8 cellular contexts compared by ENCODE assay signal in the genomic region with DNA sequence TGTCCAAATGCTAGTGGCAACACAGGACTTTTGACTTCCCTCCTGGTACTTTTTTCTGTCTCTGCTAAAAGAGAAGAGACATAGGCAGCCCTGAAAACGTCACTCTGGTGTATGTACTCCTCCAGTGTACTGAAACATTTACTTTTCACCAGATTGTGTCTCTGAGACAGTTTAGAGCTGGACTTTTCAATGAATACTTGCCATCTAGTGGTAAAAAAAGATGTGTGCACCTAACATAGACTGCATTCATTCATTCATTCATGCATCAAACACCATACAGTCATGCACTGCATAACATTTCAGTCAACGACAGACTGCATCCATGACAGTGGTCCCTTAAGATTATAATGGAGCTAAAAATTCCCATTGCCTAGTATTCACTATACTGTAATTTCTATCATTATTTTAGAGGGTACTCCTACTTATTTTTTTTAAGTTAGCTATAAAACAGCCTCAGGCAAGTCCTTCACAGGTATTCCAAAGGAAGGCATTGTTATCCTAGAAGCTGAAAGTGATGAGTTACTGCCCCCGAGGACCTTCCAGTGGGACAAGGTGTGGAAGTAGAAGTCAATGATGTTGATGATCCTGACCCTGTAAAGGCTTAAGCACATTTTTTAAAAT.
DNase-seq lines count a peak whose midpoint lies in the region; ATAC-seq and TF ChIP-seq lines count a peak whose summit lies in the region.

No MANE protein-coding gene starts in this region.

- CTCF ChIA-PET in activated CD8-positive, alpha-beta memory T cell treated with anti-CD3 and anti-CD28 coated beads, Interleukin-2, amount 10 ng/mL, durations not matched to agents 7 days and 5 days (lab: Charles Lee) = interaction anchor here (0.7 to 3.7 kb wide), 19 partner anchors 13 to 377 kb away, joined by 3 to 40 read pairs (median 4); no protein-coding TSS in a partner anchor
- CTCF ChIA-PET in activated CD8-positive, alpha-beta T cell treated with anti-CD3 and anti-CD28 coated beads for 36 hours (lab: Charles Lee) = interaction anchor here (0.7 to 7.2 kb wide), 38 partner anchors 8 to 377 kb away, joined by 3 to 85 read pairs (median 4); a partner anchor contains a TSS

- H3K4me1 ChIP-seq in testis = no peaks in the 10 kb centered on the region

- TF ChIP-seq CTCF in activated CD8-positive, alpha-beta T cell treated with anti-CD3 and anti-CD28 coated beads for 36 hours (IDR thresholded peaks at IDR 0.05) = peak; percentile 63
- peak; percentile 43 to 59 (median 49) for TF ChIP-seq CTCF in testis (IDR thresholded peaks at IDR 0.05)

- intact Hi-C loops in activated CD8-positive, alpha-beta T cell treated with anti-CD3 and anti-CD28 coated beads for 36 hours (cut with micrococcal nuclease) = loop anchor here (2.0 to 10.0 kb wide), 3 partner anchors 99 to 374 kb away; no protein-coding TSS in a partner anchor
- intact Hi-C loops in left ventricle myocardium superior (cut with micrococcal nuclease) = loop anchor here (5.0 kb wide), 1 partner anchor 191 kb away; no protein-coding TSS in a partner anchor
- intact Hi-C loops in testis (cut with DNase I; ENCODE audit: low total_unique reads) = loop anchor here (10.0 kb wide), 1 partner anchor 184 kb away; a partner anchor contains a TSS

- ATAC-seq in activated CD8-positive, alpha-beta memory T cell treated with anti-CD3 and anti-CD28 coated beads, Interleukin-2, amount 10 ng/mL, durations not matched to agents 7 days and 5 days = peak; percentile 67
- ATAC-seq in activated CD8-positive, alpha-beta T cell treated with anti-CD3 and anti-CD28 coated beads for 36 hours = peak; percentile 66
- ATAC-seq in left ventricle myocardium superior (peak; percentile 68), GM19328 (IDR thresholded peaks at IDR 0.05; ENCODE audit: unreplicated experiment) (no peak)

- H3K27me3 ChIP-seq in testis = no peaks in the 10 kb centered on the region

- no peak overlapping the region for H3K4me3 Mint-ChIP-seq in activated CD8-positive, alpha-beta memory T cell treated with anti-CD3 and anti-CD28 coated beads, Interleukin-2, amount 10 ng/mL, durations not matched to agents 7 days and 5 days
- no peak overlapping the region for H3K4me3 Mint-ChIP-seq in activated CD8-positive, alpha-beta T cell treated with anti-CD3 and anti-CD28 coated beads for 36 hours

- TF ChIP-seq EP300 in Ishikawa (IDR thresholded peaks at IDR 0.05; ENCODE audit: borderline replicate concordance) = no peak

- no peaks in the 10 kb centered on the region for H3K36me3 ChIP-seq in testis (ENCODE audit: low read depth, missing control alignments)

- no peak overlapping the region for H3K27ac Mint-ChIP-seq in activated CD8-positive, alpha-beta memory T cell treated with anti-CD3 and anti-CD28 coated beads, Interleukin-2, amount 10 ng/mL, durations not matched to agents 7 days and 5 days
- H3K27ac Mint-ChIP-seq in activated CD8-positive, alpha-beta T cell treated with anti-CD3 and anti-CD28 coated beads for 36 hours = no peak overlapping the region

- H3K9me3 ChIP-seq in testis = no peaks in the 10 kb centered on the region

- DNase-seq in activated CD8-positive, alpha-beta memory T cell treated with anti-CD3 and anti-CD28 coated beads, Interleukin-2, amount 10 ng/mL, durations not matched to agents 7 days and 5 days = no peak
- no peak for DNase-seq in activated CD8-positive, alpha-beta memory T cell treated with anti-CD3 and anti-CD28 coated beads, Interleukin-2, amount 50 U/mL, for 48 hours
- no peak for DNase-seq in activated CD8-positive, alpha-beta T cell treated with anti-CD3 and anti-CD28 coated beads for 36 hours
- DNase-seq in left ventricle myocardium superior = no peak
- no peak for DNase-seq in testis
- no peak for DNase-seq in NK-92 treated with Interleukin-12 subunit alpha and Interleukin-12 subunit beta, amount 100 ng/mL, for 24 hours (lab: John Stamatoyannopoulos, UW)

- peaks cover 6% of the 10 kb centered on the region for H3K4me1 Mint-ChIP-seq in activated CD8-positive, alpha-beta memory T cell treated with anti-CD3 and anti-CD28 coated beads, Interleukin-2, amount 10 ng/mL, durations not matched to agents 7 days and 5 days
- H3K4me1 Mint-ChIP-seq in activated CD8-positive, alpha-beta T cell treated with anti-CD3 and anti-CD28 coated beads for 36 hours (ENCODE audit: low read depth) = peaks cover 12% of the 10 kb centered on the region

- no peak for TF ChIP-seq POLR2A in testis (IDR thresholded peaks at IDR 0.05)

- H3K27me3 Mint-ChIP-seq in activated CD8-positive, alpha-beta memory T cell treated with anti-CD3 and anti-CD28 coated beads, Interleukin-2, amount 10 ng/mL, durations not matched to agents 7 days and 5 days = peaks cover 6% of the 10 kb centered on the region
- H3K27me3 Mint-ChIP-seq in activated CD8-positive, alpha-beta T cell treated with anti-CD3 and anti-CD28 coated beads for 36 hours = no peaks in the 10 kb centered on the region

- H3K9me3 Mint-ChIP-seq in activated CD8-positive, alpha-beta memory T cell treated with anti-CD3 and anti-CD28 coated beads, Interleukin-2, amount 10 ng/mL, durations not matched to agents 7 days and 5 days (ENCODE audit: low read depth) = peaks cover 6% of the 10 kb centered on the region
- peaks cover 7% of the 10 kb centered on the region for H3K9me3 Mint-ChIP-seq in activated CD8-positive, alpha-beta T cell treated with anti-CD3 and anti-CD28 coated beads for 36 hours

- no peak overlapping the region for H3K4me3 ChIP-seq in testis

- WGBS in testis, 2 donors = 56 to 60% methylated on average over 3 of the region's 3 CpGs

- H3K27ac ChIP-seq in testis = no peak overlapping the region

- H3K36me3 Mint-ChIP-seq in activated CD8-positive, alpha-beta memory T cell treated with anti-CD3 and anti-CD28 coated beads, Interleukin-2, amount 10 ng/mL, durations not matched to agents 7 days and 5 days = no peaks in the 10 kb centered on the region
- H3K36me3 Mint-ChIP-seq in activated CD8-positive, alpha-beta T cell treated with anti-CD3 and anti-CD28 coated beads for 36 hours (ENCODE audit: low read depth) = peaks cover 4% of the 10 kb centered on the region

- POLR2A ChIA-PET in activated CD8-positive, alpha-beta T cell treated with anti-CD3 and anti-CD28 coated beads for 36 hours (lab: Charles Lee) = interaction anchor here (0.7 kb wide), 1 partner anchor 186 kb away, joined by 3 read pairs; a partner anchor contains a TSS

- peak; percentile 77 for TF ChIP-seq RAD21 in Ishikawa (IDR thresholded peaks at IDR 0.05; ENCODE audit: low read depth)

TF ChIP-seq in Ishikawa, 13 proteins besides CTCF, POLR2A, EP300 and RAD21:
- TF ChIP-seq, protein P1, sequence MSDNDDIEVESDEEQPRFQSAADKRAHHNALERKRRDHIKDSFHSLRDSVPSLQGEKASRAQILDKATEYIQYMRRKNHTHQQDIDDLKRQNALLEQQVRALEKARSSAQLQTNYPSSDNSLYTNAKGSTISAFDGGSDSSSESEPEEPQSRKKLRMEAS (IDR thresholded peaks at IDR 0.05) = no peak
- TF ChIP-seq TAF1 (IDR thresholded peaks at IDR 0.05; ENCODE audit: low read depth) (no peak), FOXM1 (IDR thresholded peaks at IDR 0.05; ENCODE audit: borderline replicate concordance, low read depth) (no peak), CREB1 (IDR thresholded peaks at IDR 0.05; ENCODE audit: low read depth) (no peak)
